Comparison of ENCODE assay signal across 9 cellular contexts in genomic region chr2:149330127-149331022, GRCh38. TPM values are rescaled to one million over a fixed set of nuclear protein-coding genes. Genes with fewer than 3 reads are reported as not detected.
DNase-seq lines count a peak whose midpoint lies in the region; TF ChIP-seq lines count a peak whose summit lies in the region.
"Had no signal": no experiment of that assay in that cellular context is flagged by ENCODE, and none has a peak within 500 bp of the region (broad histone marks: within the 10 kb centered on the region; RNA-seq: fewer than 3 reads in every experiment).

LYPD6 (plus strand) TSS chr2:149330587; CDS start chr2:149437709, 107,122 bp downstream.

- peaks cover 16% of the 10 kb centered on the region for H3K23me2 ChIP-seq in H9 (ENCODE audit: insufficient read length, low read depth, low read length, poor library complexity, severe bottlenecking)

- H2BK5ac ChIP-seq in H9 (ENCODE audit: insufficient read length, low read length): no peak within 1 kb of the TSS

- H3T11ph ChIP-seq in H9 (ENCODE audit: low read length): no peak within 1 kb of the TSS

- H2BK12ac ChIP-seq in H9 (ENCODE audit: insufficient read length, low read depth, low read length): no peak within 1 kb of the TSS

- peak within 1 kb of the TSS; percentile 81 to 92 for H3K4me3 Mint-ChIP-seq in H9
- H3K4me3 Mint-ChIP-seq: central memory CD8-positive, alpha-beta T cell had no signal

- no peak within 1 kb of the TSS for H2BK120ac ChIP-seq in H9 (ENCODE audit: low read depth, low read length, poor library complexity, severe bottlenecking)

- H3K36me3 ChIP-seq in MG63 (no peaks in the 10 kb centered on the region), uterus (no peaks in the 10 kb centered on the region)

- H3K79me2 ChIP-seq in H9 (ENCODE audit: insufficient read depth, low read length): no peaks in the 10 kb centered on the region

- H4K8ac ChIP-seq in H9 (replicated peaks; ENCODE audit: insufficient read length, low read depth, low read length): no peak within 1 kb of the TSS

- H3K27me3 ChIP-seq in H9 (ENCODE audit: insufficient read depth, low read length): no peaks in the 10 kb centered on the region
- H3K27me3 ChIP-seq in MG63: peaks cover 11% of the 10 kb centered on the region
- H3K27me3 ChIP-seq in uterus: no peaks in the 10 kb centered on the region

- no peak within 1 kb of the TSS for H3K4ac ChIP-seq in H9 (ENCODE audit: low read depth, low read length)

- H3K9ac ChIP-seq in H9 (ENCODE audit: extremely low read depth, insufficient read length, low read length): peak within 1 kb of the TSS; percentile 57

- no CpG with 5 or more reads among the region's 96 CpGs for WGBS in H9 (ENCODE audit: extremely low coverage, insufficient read length, low lambda C conversion rate)

- H2BK20ac ChIP-seq in H9 (ENCODE audit: low read depth, low read length, poor library complexity, severe bottlenecking): no peak within 1 kb of the TSS

- H3K36me3 Mint-ChIP-seq in H9 (ENCODE audit: insufficient read depth in 1 of 3, low read depth in 3 of 3): no peaks in the 10 kb centered on the region; a peak in 1 of 7 replicates

- peak within 1 kb of the TSS; percentile 91 for H3K4me2 ChIP-seq in H9 (ENCODE audit: insufficient read depth, insufficient read length, low read length)

- no peak within 1 kb of the TSS for H3K18ac ChIP-seq in H9 (ENCODE audit: insufficient read length, low read depth, low read length)

- H4K20me1 ChIP-seq in H9 (ENCODE audit: control insufficient read depth, insufficient read depth, insufficient read length): no peaks in the 10 kb centered on the region

- no peak within 1 kb of the TSS for H3K27ac ChIP-seq in H9 (ENCODE audit: insufficient read length, low read depth, low read length)
- peak within 1 kb of the TSS; percentile 57 to 65 for H3K27ac ChIP-seq in uterus

- no peak within 1 kb of the TSS for H2AFZ ChIP-seq in H9 (ENCODE audit: low read length)

- H2AK5ac ChIP-seq in H9 (ENCODE audit: insufficient read length, low read length): no peak within 1 kb of the TSS

- peak within 1 kb of the TSS; percentile 39 for H3K14ac ChIP-seq in H9 (ENCODE audit: insufficient read depth, low read length)

- POLR2A ChIA-PET in GM10248 (lab: Yijun Ruan, JAX): no interaction called here

- H3K4me3 ChIP-seq in MG63 (peak within 1 kb of the TSS; percentile 61), fibroblast of mammary gland (ENCODE audit: control insufficient read depth, low read depth, low read length) (peak within 1 kb of the TSS; percentile 50), uterus (peak within 1 kb of the TSS; percentile 65 to 66)

- H4K5ac ChIP-seq in H9 (ENCODE audit: insufficient read length, low read depth, low read length): no peak within 1 kb of the TSS

- no peak within 1 kb of the TSS; a peak in 1 of 7 replicates for H3K27ac Mint-ChIP-seq in H9

- H3K9me3 Mint-ChIP-seq in H9: no peaks in the 10 kb centered on the region; a peak in 2 of 5 replicates
- H3K9me3 Mint-ChIP-seq: central memory CD8-positive, alpha-beta T cell had no signal

- H3K27me3 Mint-ChIP-seq in H9 (ENCODE audit: low read depth): peaks cover 21% of the 10 kb centered on the region

- intact Hi-C loops in uterus (cut with DNase I; ENCODE audit: low total_unique reads): no loop called here

- no peaks in the 10 kb centered on the region for H3K79me1 ChIP-seq in H9 (ENCODE audit: insufficient read depth, low read depth, low read length, poor library complexity, severe bottlenecking)

- CTCF ChIA-PET in GM10248 (lab: Yijun Ruan, JAX): interaction anchor here (1.0 to 1.5 kb wide), 2 partner anchors 19 to 31 kb away, joined by 3 to 4 read pairs; no protein-coding TSS in a partner anchor

- TF ChIP-seq POLR2A in uterus (IDR thresholded peaks at IDR 0.05): peak in 1 of 2 donors; percentile 45

- no peak within 1 kb of the TSS for H3K23ac ChIP-seq in H9 (ENCODE audit: insufficient read length, low read depth, low read length)

- H3K4me1 Mint-ChIP-seq in H9: peaks cover 19 to 24% of the 10 kb centered on the region in 2 experiments
- H3K4me1 Mint-ChIP-seq: central memory CD8-positive, alpha-beta T cell had no signal

- H3K9me3 ChIP-seq in H9 (ENCODE audit: control insufficient read depth, low read depth, low read length) (no peaks in the 10 kb centered on the region), MG63 (no peaks in the 10 kb centered on the region), uterus (no peaks in the 10 kb centered on the region)

- H3K4me1 ChIP-seq in H9 (ENCODE audit: insufficient read depth, low read length): no peaks in the 10 kb centered on the region
- no peaks in the 10 kb centered on the region for H3K4me1 ChIP-seq in uterus

- H4K91ac ChIP-seq in H9 (ENCODE audit: insufficient read length, low read depth, low read length): no peak within 1 kb of the TSS

- DNase-seq in GM10248 (ENCODE audit: extremely low spot score) (peak; percentile 45), H9 (peak; percentile 78), MG63 (peak; percentile 77), SW 1271 (lab: John Stamatoyannopoulos, UW) (peak; percentile 49 to 60), fibroblast of mammary gland (ENCODE audit: low read depth) (peak; percentile 45), myocyte (ENCODE audit: low read depth) (peak; percentile 86), uterus (peak; percentile 51 to 64), T-helper 9 cell (no peak)

- TF ChIP-seq CTCF in GM10248 (IDR thresholded peaks at IDR 0.05; ENCODE audit: control extremely low read depth, extremely low read depth, low read depth, missing control alignments): no peak
- no peak for TF ChIP-seq CTCF in H9 (conservative IDR thresholded peaks at IDR 0.05)
- TF ChIP-seq CTCF in fibroblast of mammary gland (conservative IDR thresholded peaks at IDR 0.05; ENCODE audit: control insufficient read depth, insufficient read depth, low read depth, low read length): no peak
- peak in 1 of 4 experiments; percentile 19 for TF ChIP-seq CTCF in uterus (IDR thresholded peaks at IDR 0.05)

- no peak within 1 kb of the TSS for H3K56ac ChIP-seq in H9 (ENCODE audit: insufficient read length, low read depth, low read length)

- no peak within 1 kb of the TSS for H2BK15ac ChIP-seq in H9 (ENCODE audit: low read depth, low read length)

RNA-seq across cellular contexts. Expression of gene LYPD6, which starts in this region (rescaled TPM):
- total RNA-seq in H9 (2021) (3.0 and 3.2 TPM in 2 replicates), myocyte (2.4 and 3.4 TPM in 2 replicates), uterus (10 to 100 TPM in 1 of 4 donors, 1 to 10 TPM in 2, under 1 TPM in 1; 0.29 to 23.7 (median 1.7) TPM)
- 0.94 and 1.4 TPM in 2 replicates for total RNA-seq in MG63 (2014; rRNA removed; shearing (Covaris generic); ENCODE audit: low replicate concordance)
- 4.9 TPM for polyA plus RNA-seq in myocyte (2012)
